29 cellular contexts compared by ENCODE assay signal in genomic region chr5:168254013-168254693, GRCh38.
"Had no signal": no experiment of that assay in that cellular context is flagged by ENCODE, and none has a peak within 500 bp of the region (broad histone marks: within the 10 kb centered on the region; RNA-seq: fewer than 3 reads in every experiment).

No MANE protein-coding gene starts in this region.

- H3K36me3 ChIP-seq: esophagus muscularis mucosa, left lung, lower lobe of right lung, ovary, sigmoid colon, uterus had no signal

- H3K4me1 ChIP-seq: esophagus muscularis mucosa, foreskin keratinocyte, left lung, lower lobe of right lung, sigmoid colon, uterus had no signal

- H3K4me3 Mint-ChIP-seq: activated CD4-positive, alpha-beta T cell treated with anti-CD3 and anti-CD28 coated beads for 36 hours; activated naive CD8-positive, alpha-beta T cell; activated T-cell treated with anti-CD3 and anti-CD28 coated beads, Interleukin-2, amount 50 U/mL, for 72 hours; natural killer cell; stimulated activated effector memory CD8-positive, alpha-beta T cell treated with anti-CD3 and anti-CD28 coated beads, Interleukin-12 subunit alpha, Interleukin-12 subunit beta, amount 100 ng/mL, for 72 hours; stimulated activated naive CD8-positive, alpha-beta T cell treated with anti-CD3 and anti-CD28 coated beads, Interleukin-15, amount 100 ng/mL, for 72 hours; T-helper 2 cell treated with Interferon-gamma antibody and Interleukin-4, amounts not matched to agents 5 μg/mL and 100 μg/mL, for 36 hours; type B pancreatic cell had no signal

- DNase-seq: activated CD4-positive, alpha-beta T cell treated with anti-CD3 and anti-CD28 coated beads for 36 hours; activated CD4-positive, alpha-beta T cell treated with anti-CD3 and anti-CD28 coated beads, Interleukin-2, amount 50 U/mL, for 4 hours; activated CD4-positive, CD25-positive, alpha-beta regulatory T cell; activated naive CD4-positive, alpha-beta T cell treated with Interleukin-2 at 50 U/mL for 16 hours; activated T-cell treated with anti-CD3 and anti-CD28 coated beads for 4 hours; activated T-cell treated with anti-CD3 and anti-CD28 coated beads, Interleukin-2, amount 50 U/mL, for 72 hours; anterior cingulate cortex; dermis blood vessel endothelial cell; effector CD4-positive, alpha-beta T cell; foreskin keratinocyte; heart right ventricle; kidney glomerular epithelial cell; left lung; lower lobe of right lung; mesendoderm; natural killer cell; ovary; sigmoid colon; small intestine; stimulated activated CD4-positive, alpha-beta T cell treated with anti-CD3 and anti-CD28 coated beads, Interleukin-4, amount 100 ng/mL, for 24 hours; stimulated activated naive CD8-positive, alpha-beta T cell treated with anti-CD3 and anti-CD28 coated beads, Interleukin-15, amount 100 ng/mL, for 72 hours; substantia nigra; uterus had no signal

- H3K9me3 Mint-ChIP-seq: natural killer cell; stimulated activated naive CD8-positive, alpha-beta T cell treated with anti-CD3 and anti-CD28 coated beads, Interleukin-15, amount 100 ng/mL, for 72 hours; T-helper 2 cell treated with Interferon-gamma antibody and Interleukin-4, amounts not matched to agents 5 μg/mL and 100 μg/mL, for 36 hours; type B pancreatic cell had no signal

- H3K36me3 Mint-ChIP-seq: activated naive CD8-positive, alpha-beta T cell; natural killer cell; stimulated activated effector memory CD8-positive, alpha-beta T cell treated with anti-CD3 and anti-CD28 coated beads, Interleukin-12 subunit alpha, Interleukin-12 subunit beta, amount 100 ng/mL, for 72 hours had no signal

- H3K27me3 ChIP-seq: esophagus muscularis mucosa, foreskin keratinocyte, heart right ventricle, left lung, ovary, sigmoid colon, uterus had no signal

- H3K4me1 Mint-ChIP-seq: stimulated activated effector memory CD8-positive, alpha-beta T cell treated with anti-CD3 and anti-CD28 coated beads, Interleukin-12 subunit alpha, Interleukin-12 subunit beta, amount 100 ng/mL, for 72 hours; stimulated activated naive CD8-positive, alpha-beta T cell treated with anti-CD3 and anti-CD28 coated beads, Interleukin-15, amount 100 ng/mL, for 72 hours had no signal

- H3K9me3 ChIP-seq: esophagus muscularis mucosa, heart right ventricle, left lung, lower lobe of right lung, ovary, sigmoid colon, uterus had no signal

- H3K27me3 Mint-ChIP-seq: activated CD4-positive, alpha-beta T cell treated with anti-CD3 and anti-CD28 coated beads for 36 hours; activated naive CD8-positive, alpha-beta T cell; progenitor cell of endocrine pancreas; type B pancreatic cell had no signal

- H3K27ac ChIP-seq: esophagus muscularis mucosa, foreskin keratinocyte, heart right ventricle, left lung, lower lobe of right lung, ovary, sigmoid colon, uterus had no signal

- H3K27ac Mint-ChIP-seq: activated CD4-positive, alpha-beta T cell treated with anti-CD3 and anti-CD28 coated beads for 36 hours; activated naive CD8-positive, alpha-beta T cell; activated T-cell treated with anti-CD3 and anti-CD28 coated beads, Interleukin-2, amount 50 U/mL, for 72 hours; progenitor cell of endocrine pancreas; stimulated activated effector memory CD8-positive, alpha-beta T cell treated with anti-CD3 and anti-CD28 coated beads, Interleukin-12 subunit alpha, Interleukin-12 subunit beta, amount 100 ng/mL, for 72 hours; stimulated activated naive CD8-positive, alpha-beta T cell treated with anti-CD3 and anti-CD28 coated beads, Interleukin-15, amount 100 ng/mL, for 72 hours; T-helper 2 cell treated with Interferon-gamma antibody and Interleukin-4, amounts not matched to agents 5 μg/mL and 100 μg/mL, for 36 hours; type B pancreatic cell had no signal

- ATAC-seq: activated CD4-positive, alpha-beta T cell treated with anti-CD3 and anti-CD28 coated beads for 36 hours; activated T-cell treated with anti-CD3 and anti-CD28 coated beads, Interleukin-2, amount 50 U/mL, for 72 hours; foreskin keratinocyte; left lung; lower lobe of right lung; natural killer cell; stimulated activated effector memory CD8-positive, alpha-beta T cell treated with anti-CD3 and anti-CD28 coated beads, Interleukin-12 subunit alpha, Interleukin-12 subunit beta, amount 100 ng/mL, for 72 hours; stimulated activated naive CD8-positive, alpha-beta T cell treated with anti-CD3 and anti-CD28 coated beads, Interleukin-15, amount 100 ng/mL, for 72 hours had no signal

- H3K4me3 ChIP-seq: esophagus muscularis mucosa, heart right ventricle, left lung, lower lobe of right lung, ovary, sigmoid colon, uterus had no signal
